ENCODE assay signal across 1 cellular context in the genomic region with DNA sequence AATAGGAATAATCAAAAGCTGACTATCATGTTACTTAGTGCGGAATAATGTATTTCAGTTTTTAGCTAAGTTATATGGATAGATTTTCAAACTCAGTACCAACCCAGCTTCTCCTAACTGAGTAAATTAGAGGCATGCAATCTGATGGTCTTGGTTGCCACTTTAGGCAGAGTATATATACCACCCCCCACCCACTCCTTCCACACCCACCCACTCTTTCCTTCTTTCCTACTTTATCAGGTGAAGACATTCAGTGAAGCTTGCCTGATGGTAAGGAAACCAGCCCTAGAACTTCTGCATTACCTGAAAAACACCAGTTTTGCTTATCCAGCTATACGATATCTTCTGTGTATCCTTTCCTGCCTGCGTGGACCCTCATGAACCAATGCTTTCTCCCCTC.
TF ChIP-seq lines count a peak whose summit lies in the region.

No MANE protein-coding gene starts in this region.

TF ChIP-seq in HEK293, 187 proteins besides CTCF, POLR2A, EP300 and RAD21 (continued from another document):
- TF ChIP-seq, protein P1, sequence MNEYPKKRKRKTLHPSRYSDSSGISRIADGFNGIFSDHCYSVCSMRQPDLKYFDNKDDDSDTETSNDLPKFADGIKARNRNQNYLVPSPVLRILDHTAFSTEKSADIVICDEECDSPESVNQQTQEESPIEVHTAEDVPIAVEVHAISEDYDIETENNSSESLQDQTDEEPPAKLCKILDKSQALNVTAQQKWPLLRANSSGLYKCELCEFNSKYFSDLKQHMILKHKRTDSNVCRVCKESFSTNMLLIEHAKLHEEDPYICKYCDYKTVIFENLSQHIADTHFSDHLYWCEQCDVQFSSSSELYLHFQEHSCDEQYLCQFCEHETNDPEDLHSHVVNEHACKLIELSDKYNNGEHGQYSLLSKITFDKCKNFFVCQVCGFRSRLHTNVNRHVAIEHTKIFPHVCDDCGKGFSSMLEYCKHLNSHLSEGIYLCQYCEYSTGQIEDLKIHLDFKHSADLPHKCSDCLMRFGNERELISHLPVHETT (tag by site-specific recombination; IDR thresholded peaks at IDR 0.05), result no peak
- TF ChIP-seq, protein P2, sequence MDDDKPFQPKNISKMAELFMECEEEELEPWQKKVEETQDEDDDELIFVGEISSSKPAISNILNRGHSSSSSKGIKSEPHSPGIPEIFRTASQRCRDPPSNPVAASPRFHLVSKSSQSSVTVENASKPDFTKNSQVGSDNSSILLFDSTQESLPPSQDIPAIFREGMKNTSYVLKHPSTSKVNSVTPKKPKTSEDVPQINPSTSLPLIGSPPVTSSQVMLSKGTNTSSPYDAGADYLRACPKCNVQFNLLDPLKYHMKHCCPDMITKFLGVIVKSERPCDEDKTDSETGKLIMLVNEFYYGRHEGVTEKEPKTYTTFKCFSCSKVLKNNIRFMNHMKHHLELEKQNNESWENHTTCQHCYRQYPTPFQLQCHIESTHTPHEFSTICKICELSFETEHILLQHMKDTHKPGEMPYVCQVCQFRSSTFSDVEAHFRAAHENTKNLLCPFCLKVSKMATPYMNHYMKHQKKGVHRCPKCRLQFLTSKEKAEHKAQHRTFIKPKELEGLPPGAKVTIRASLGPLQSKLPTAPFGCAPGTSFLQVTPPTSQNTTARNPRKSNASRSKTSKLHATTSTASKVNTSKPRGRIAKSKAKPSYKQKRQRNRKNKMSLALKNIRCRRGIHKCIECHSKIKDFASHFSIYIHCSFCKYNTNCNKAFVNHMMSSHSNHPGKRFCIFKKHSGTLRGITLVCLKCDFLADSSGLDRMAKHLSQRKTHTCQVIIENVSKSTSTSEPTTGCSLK (tag by site-specific recombination; IDR thresholded peaks at IDR 0.05), result no peak
- TF ChIP-seq ZNF335 (tag by site-specific recombination; conservative IDR thresholded peaks at IDR 0.05) (no peak), ZNF548 (tag by site-specific recombination; IDR thresholded peaks at IDR 0.05) (no peak), ZNF157 (tag by site-specific recombination; IDR thresholded peaks at IDR 0.05) (no peak), HOXA7 (CRISPR knock-in tag; IDR thresholded peaks at IDR 0.05; ENCODE audit: borderline replicate concordance) (no peak), ZIC2 (tag by site-specific recombination; IDR thresholded peaks at IDR 0.05) (no peak), KLF1 (tag by site-specific recombination; IDR thresholded peaks at IDR 0.05) (no peak), ZNF10 (tag by site-specific recombination; IDR thresholded peaks at IDR 0.05) (peak; percentile 35; the same call in 1 of the 2 replicates), BCL11A (tag by site-specific recombination; IDR thresholded peaks at IDR 0.05; ENCODE audit: low read depth) (no peak), EGR2 (tag by site-specific recombination; IDR thresholded peaks at IDR 0.05; ENCODE audit: low read depth) (peak; percentile 57), IKZF3 (tag by site-specific recombination; IDR thresholded peaks at IDR 0.05) (no peak)
- TF ChIP-seq, protein P3, sequence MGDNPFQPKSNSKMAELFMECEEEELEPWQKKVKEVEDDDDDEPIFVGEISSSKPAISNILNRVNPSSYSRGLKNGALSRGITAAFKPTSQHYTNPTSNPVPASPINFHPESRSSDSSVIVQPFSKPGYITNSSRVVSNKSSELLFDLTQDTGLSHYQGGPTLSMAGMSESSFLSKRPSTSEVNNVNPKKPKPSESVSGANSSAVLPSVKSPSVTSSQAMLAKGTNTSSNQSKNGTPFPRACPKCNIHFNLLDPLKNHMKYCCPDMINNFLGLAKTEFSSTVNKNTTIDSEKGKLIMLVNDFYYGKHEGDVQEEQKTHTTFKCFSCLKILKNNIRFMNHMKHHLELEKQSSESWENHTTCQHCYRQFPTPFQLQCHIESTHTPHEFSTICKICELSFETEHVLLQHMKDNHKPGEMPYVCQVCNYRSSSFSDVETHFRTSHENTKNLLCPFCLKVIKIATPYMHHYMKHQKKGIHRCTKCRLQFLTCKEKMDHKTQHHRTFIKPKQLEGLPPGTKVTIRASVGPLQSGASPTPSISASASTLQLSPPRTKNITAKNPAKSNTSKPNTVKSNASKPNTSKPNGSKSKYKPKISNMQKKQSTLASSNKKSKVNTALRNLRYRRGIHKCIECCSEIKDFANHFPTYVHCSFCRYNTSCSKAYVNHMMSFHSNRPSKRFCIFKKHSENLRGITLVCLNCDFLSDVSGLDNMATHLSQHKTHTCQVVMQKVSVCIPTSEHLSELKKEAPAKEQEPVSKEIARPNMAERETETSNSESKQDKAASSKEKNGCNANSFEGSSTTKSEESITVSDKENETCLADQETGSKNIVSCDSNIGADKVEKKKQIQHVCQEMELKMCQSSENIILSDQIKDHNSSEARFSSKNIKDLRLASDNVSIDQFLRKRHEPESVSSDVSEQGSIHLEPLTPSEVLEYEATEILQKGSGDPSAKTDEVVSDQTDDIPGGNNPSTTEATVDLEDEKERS (tag by site-specific recombination; IDR thresholded peaks at IDR 0.05), result no peak
- TF ChIP-seq, protein P4, sequence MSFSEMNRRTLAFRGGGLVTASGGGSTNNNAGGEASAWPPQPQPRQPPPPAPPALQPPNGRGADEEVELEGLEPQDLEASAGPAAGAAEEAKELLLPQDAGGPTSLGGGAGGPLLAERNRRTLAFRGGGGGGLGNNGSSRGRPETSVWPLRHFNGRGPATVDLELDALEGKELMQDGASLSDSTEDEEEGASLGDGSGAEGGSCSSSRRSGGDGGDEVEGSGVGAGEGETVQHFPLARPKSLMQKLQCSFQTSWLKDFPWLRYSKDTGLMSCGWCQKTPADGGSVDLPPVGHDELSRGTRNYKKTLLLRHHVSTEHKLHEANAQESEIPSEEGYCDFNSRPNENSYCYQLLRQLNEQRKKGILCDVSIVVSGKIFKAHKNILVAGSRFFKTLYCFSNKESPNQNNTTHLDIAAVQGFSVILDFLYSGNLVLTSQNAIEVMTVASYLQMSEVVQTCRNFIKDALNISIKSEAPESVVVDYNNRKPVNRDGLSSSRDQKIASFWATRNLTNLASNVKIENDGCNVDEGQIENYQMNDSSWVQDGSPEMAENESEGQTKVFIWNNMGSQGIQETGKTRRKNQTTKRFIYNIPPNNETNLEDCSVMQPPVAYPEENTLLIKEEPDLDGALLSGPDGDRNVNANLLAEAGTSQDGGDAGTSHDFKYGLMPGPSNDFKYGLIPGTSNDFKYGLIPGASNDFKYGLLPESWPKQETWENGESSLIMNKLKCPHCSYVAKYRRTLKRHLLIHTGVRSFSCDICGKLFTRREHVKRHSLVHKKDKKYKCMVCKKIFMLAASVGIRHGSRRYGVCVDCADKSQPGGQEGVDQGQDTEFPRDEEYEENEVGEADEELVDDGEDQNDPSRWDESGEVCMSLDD (tag by site-specific recombination; IDR thresholded peaks at IDR 0.05), result no peak
